Comparison of ENCODE assay signal across 20 cellular contexts in the genomic region with DNA sequence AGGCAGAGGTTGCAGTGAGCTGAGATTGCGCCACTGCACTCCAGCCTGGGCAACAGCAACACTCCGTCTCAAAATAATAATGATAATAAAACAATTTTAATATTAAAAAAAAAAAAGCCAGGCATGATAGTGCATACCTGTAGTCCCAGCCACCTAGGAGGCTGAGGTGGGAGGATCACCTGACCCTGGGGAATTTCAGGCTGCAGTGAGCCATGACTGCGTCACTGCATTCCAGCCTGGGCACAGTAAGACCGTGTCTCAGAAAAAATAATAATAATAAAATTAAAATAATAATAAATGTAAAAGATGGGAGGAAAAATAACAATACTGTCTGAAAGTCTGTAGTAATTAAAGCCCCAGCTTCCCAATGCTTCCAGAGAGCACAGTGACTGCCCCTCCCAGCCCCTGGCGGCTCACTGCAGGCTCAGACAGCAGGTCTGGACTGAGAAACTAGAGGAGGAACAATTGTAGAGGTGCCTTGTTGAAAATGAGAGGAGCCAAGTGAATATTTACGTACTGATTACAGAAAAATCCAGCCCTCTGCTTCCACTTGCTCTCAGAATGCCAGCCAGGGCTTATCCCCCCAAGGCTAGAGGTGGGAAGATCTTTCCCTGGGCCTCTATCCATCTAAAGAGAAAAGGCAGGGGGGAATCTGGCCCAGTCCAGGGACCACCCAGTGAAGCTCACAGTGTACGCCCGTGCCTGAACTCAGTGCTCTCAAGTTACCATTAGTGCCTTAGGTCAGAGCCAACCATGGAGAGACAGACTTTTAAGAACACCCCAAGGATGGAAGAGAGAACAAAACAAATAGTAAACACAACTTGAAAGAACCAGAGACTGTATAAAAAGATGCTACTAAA.
DNase-seq lines count a peak whose midpoint lies in the region; ATAC-seq and TF ChIP-seq lines count a peak whose summit lies in the region.
"Had no signal": no experiment of that assay in that cellular context is flagged by ENCODE, and none has a peak within 500 bp of the region (broad histone marks: within the 10 kb centered on the region; RNA-seq: fewer than 3 reads in every experiment).

No MANE protein-coding gene starts in this region.

- BruUV-seq in mammary epithelial cell (replicated peaks; lab: Mats Ljungman, UMichigan), result TSS peak; percentile 89

- 16% methylated on average over 8 of the region's 8 CpGs for WGBS in mammary epithelial cell (ENCODE audit: low coverage, missing lambda C conversion rate)

- dilution Hi-C loops in mammary epithelial cell (cut with HindIII; ENCODE audit: low sequenced_read_pairs), result no loop called here

- intact Hi-C loops in mammary epithelial cell (cut with micrococcal nuclease), result no loop called here

- H3K27me3 ChIP-seq in mammary epithelial cell (ENCODE audit: insufficient read depth, low read length), result no peaks in the 10 kb centered on the region
- H3K27me3 ChIP-seq in stomach smooth muscle (ENCODE audit: control insufficient read depth in 1 of 2, insufficient read depth in 2 of 2, low read length in 2 of 2), result no peaks in the 10 kb centered on the region

- peak overlapping the region; percentile 66 for H3K4me2 ChIP-seq in mammary epithelial cell (ENCODE audit: insufficient read depth, low read depth, low read length)

- no peaks in the 10 kb centered on the region for H3K9me3 ChIP-seq in mammary epithelial cell (replicated peaks; ENCODE audit: insufficient read depth, low read length)
- no peaks in the 10 kb centered on the region for H3K9me3 ChIP-seq in stomach smooth muscle (ENCODE audit: control insufficient read depth in 2 of 2, low read length in 2 of 2)

- no peaks in the 10 kb centered on the region for H4K20me1 ChIP-seq in mammary epithelial cell (ENCODE audit: insufficient read depth, low read length)

- no peaks in the 10 kb centered on the region for H3K36me3 ChIP-seq in mammary epithelial cell (ENCODE audit: insufficient read depth, low read length)
- H3K36me3 ChIP-seq in stomach smooth muscle (ENCODE audit: control insufficient read depth in 2 of 2, insufficient read depth in 2 of 2, low read length in 2 of 2), result no peaks in the 10 kb centered on the region

- no peak overlapping the region for H3K4me3 ChIP-seq in mammary epithelial cell (replicated peaks in 1 of 3; ENCODE audit: insufficient read depth in 1 of 3, low read depth in 2 of 3, low read length in 3 of 3)
- no peak overlapping the region for H3K4me3 ChIP-seq in stomach smooth muscle (ENCODE audit: low read length in 2 of 2)

- CTCF ChIA-PET in mammary epithelial cell (lab: Charles Lee; ENCODE audit: low non-redundant PET), result no interaction called here

- H3K79me2 ChIP-seq in mammary epithelial cell (ENCODE audit: insufficient read depth, low read length), result peaks cover 76% of the 10 kb centered on the region

- TF ChIP-seq CTCF in mammary epithelial cell (conservative IDR thresholded peaks at IDR 0.05 in 1 of 2, IDR thresholded peaks at IDR 0.05 in 1 of 2; ENCODE audit: extremely low read depth in 1 of 2, insufficient read depth in 1 of 2, low read depth in 1 of 2, low read length in 2 of 2), result no peak

- H3K27ac ChIP-seq in mammary epithelial cell (ENCODE audit: insufficient read depth, low read depth, low read length) (peak overlapping the region; percentile 91), stomach smooth muscle (ENCODE audit: low read length) (peak overlapping the region; percentile 41)
- H3K27ac ChIP-seq: HL-60, parathyroid adenoma had no signal

- in situ Hi-C loops in mammary epithelial cell (cut with MboI; ENCODE audit: low sequenced_read_pairs in 2 of 2), result loop anchor here in 1 of 2 donors (25.0 kb wide), 2 partner anchors 285 to 510 kb away; no protein-coding TSS in a partner anchor

- H2AFZ ChIP-seq in mammary epithelial cell (ENCODE audit: low read depth, low read length), result peak overlapping the region; percentile 58
- H2AFZ ChIP-seq: parathyroid adenoma had no signal

- H3K9ac ChIP-seq in mammary epithelial cell (ENCODE audit: insufficient read depth, low read length), result peak overlapping the region; percentile 71
- no peak overlapping the region for H3K9ac ChIP-seq in stomach smooth muscle (ENCODE audit: low read length in 2 of 2)
- H3K9ac ChIP-seq: parathyroid adenoma had no signal

- DNase-seq in NCI-H2171 treated with DMSO at 0.1 percent for 48 hours (lab: John Stamatoyannopoulos, UW) (peak; percentile 2), NCI-H2171 (lab: John Stamatoyannopoulos, UW) (no peak), mammary epithelial cell (peak; percentile 83), left kidney (ENCODE audit: low read depth, low spot score) (peak; percentile 55), inferior parietal cortex (ENCODE audit: extremely low spot score) (no peak)
- DNase-seq: 8988T; activated B cell treated with CpG ODN at 0.5 μM for 24 hours; activated effector memory CD4-positive, alpha-beta T cell treated with anti-CD3 and anti-CD28 coated beads, Interleukin-2, amount 50 U/mL, for 16 hours; DND-41; effector CD8-positive, alpha-beta T cell; foreskin melanocyte; Karpas-422; NCI-H146; stimulated activated CD4-positive, alpha-beta T cell treated with anti-CD3 and anti-CD28 coated beads, Interleukin-15, amount 100 ng/mL, for 24 hours; T-cell had no signal

- H3K4me1 ChIP-seq in mammary epithelial cell (ENCODE audit: insufficient read depth, low read length) (peaks cover 58% of the 10 kb centered on the region), stomach smooth muscle (ENCODE audit: control insufficient read depth, insufficient read depth, low read length) (peaks cover 25% of the 10 kb centered on the region)

- ATAC-seq in HG02973 (IDR thresholded peaks at IDR 0.05; ENCODE audit: unreplicated experiment) (no peak), GM21576 (IDR thresholded peaks at IDR 0.05; ENCODE audit: unreplicated experiment) (no peak)
- ATAC-seq: T-cell had no signal

Comparison
In these comparisons a context has a peak if more than half of its experiments do, and no peak if none do; other contexts are left out.
1. DNase-seq: peak in NCI-H2171 treated with DMSO at 0.1 percent for 48 hours (single experiment), mammary epithelial cell (single experiment) and left kidney (single experiment); none in NCI-H2171 (single experiment) and inferior parietal cortex (single experiment).